Comparison of ENCODE assay signal across 30 cellular contexts in the genomic region with DNA sequence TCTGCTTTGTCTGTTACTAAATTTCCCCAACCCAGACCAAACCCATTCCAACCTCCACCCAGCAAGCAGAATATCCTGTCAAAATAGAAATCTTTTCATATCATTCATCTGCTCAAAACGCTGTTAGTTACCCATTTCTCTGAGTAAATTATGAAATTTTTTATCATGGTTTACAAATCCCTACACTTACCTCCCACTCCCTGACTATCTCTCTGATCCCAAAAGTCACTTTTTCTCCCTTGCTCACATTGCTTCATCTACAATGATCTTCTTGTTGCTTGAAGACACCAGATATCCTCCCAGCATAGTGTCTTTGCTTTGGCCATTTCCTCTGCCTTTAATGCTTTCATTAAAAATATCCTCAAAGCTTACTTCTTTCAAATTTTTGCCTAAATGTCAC.
"Had no signal": no experiment of that assay in that cellular context is flagged by ENCODE, and none has a peak within 500 bp of the region (broad histone marks: within the 10 kb centered on the region; RNA-seq: fewer than 3 reads in every experiment).

No MANE protein-coding gene starts in this region.

- H3K9me3 ChIP-seq: neutrophil, ovary, psoas muscle, right lobe of liver, sigmoid colon, stomach, thoracic aorta, tibial artery, transverse colon, upper lobe of right lung, uterus had no signal

- H3K27me3 ChIP-seq: neutrophil, ovary, right lobe of liver, sigmoid colon, stomach, tibial artery, transverse colon, upper lobe of right lung, uterus had no signal

- H3K36me3 ChIP-seq: neutrophil, ovary, right lobe of liver, sigmoid colon, stomach, thoracic aorta, tibial artery, transverse colon, upper lobe of right lung, uterus had no signal

- H3K4me3 Mint-ChIP-seq: naive thymus-derived CD8-positive, alpha-beta T cell; natural killer cell treated with Interleukin-12 subunit alpha and Interleukin-12 subunit beta and Interleukin-15 and Interleukin-18, amount 100 ng/mL, for 72 hours; nephron progenitor cell; neural crest cell; stimulated activated effector memory CD8-positive, alpha-beta T cell treated with anti-CD3 and anti-CD28 coated beads, Interleukin-12 subunit alpha, Interleukin-12 subunit beta, amount 100 ng/mL, for 72 hours; stimulated activated naive B cell treated with anti-CD40 and anti-IgM and Interleukin-4, amounts not matched to agents 10 μg/mL and 1 μg/mL and 100 μg/mL, for 72 hours; stimulated activated naive CD8-positive, alpha-beta T cell treated with anti-CD3 and anti-CD28 coated beads, Interleukin-15, Interleukin-2, amounts not matched to agents 100 ng/mL and 50 ng/mL, for 24 hours; type B pancreatic cell had no signal

- H3K9me3 Mint-ChIP-seq: naive thymus-derived CD8-positive, alpha-beta T cell; natural killer cell treated with Interleukin-12 subunit alpha and Interleukin-12 subunit beta and Interleukin-15 and Interleukin-18, amount 100 ng/mL, for 72 hours; nephron progenitor cell; neural crest cell; stimulated activated effector memory CD8-positive, alpha-beta T cell treated with anti-CD3 and anti-CD28 coated beads, Interleukin-12 subunit alpha, Interleukin-12 subunit beta, amount 100 ng/mL, for 72 hours; stimulated activated naive B cell treated with anti-CD40 and anti-IgM and Interleukin-4, amounts not matched to agents 10 μg/mL and 1 μg/mL and 100 μg/mL, for 72 hours; stimulated activated naive CD8-positive, alpha-beta T cell treated with anti-CD3 and anti-CD28 coated beads, Interleukin-15, Interleukin-2, amounts not matched to agents 100 ng/mL and 50 ng/mL, for 24 hours; type B pancreatic cell had no signal

- H3K36me3 Mint-ChIP-seq: naive thymus-derived CD8-positive, alpha-beta T cell; natural killer cell treated with Interleukin-12 subunit alpha and Interleukin-12 subunit beta and Interleukin-15 and Interleukin-18, amount 100 ng/mL, for 72 hours; stimulated activated effector memory CD8-positive, alpha-beta T cell treated with anti-CD3 and anti-CD28 coated beads, Interleukin-12 subunit alpha, Interleukin-12 subunit beta, amount 100 ng/mL, for 72 hours; stimulated activated naive B cell treated with anti-CD40 and anti-IgM and Interleukin-4, amounts not matched to agents 10 μg/mL and 1 μg/mL and 100 μg/mL, for 72 hours; type B pancreatic cell had no signal

- H3K4me3 ChIP-seq: ovary, psoas muscle, right lobe of liver, sigmoid colon, stomach, thoracic aorta, tibial artery, transverse colon, upper lobe of right lung, uterus had no signal

- DNase-seq: naive thymus-derived CD8-positive, alpha-beta T cell; nephron progenitor cell; nucleus accumbens; ovary; posterior cingulate gyrus; psoas muscle; right cardiac atrium; right lobe of liver; sigmoid colon; small intestine; stimulated activated CD4-positive, alpha-beta T cell treated with anti-CD3 and anti-CD28 coated beads, Interleukin-15, amount 100 ng/mL, for 24 hours; stimulated activated CD4-positive, alpha-beta T cell treated with anti-CD3 and anti-CD28 coated beads, Interleukin-2, amount 100 ng/mL, for 24 hours; stimulated activated CD4-positive, alpha-beta T cell treated with anti-CD3 and anti-CD28 coated beads, Interleukin-2, amount 100 ng/mL, for 48 hours; stimulated activated CD4-positive, alpha-beta T cell treated with anti-CD3 and anti-CD28 coated beads, Interleukin-4, amount 100 ng/mL, for 24 hours; stimulated activated naive B cell treated with anti-CD40 and anti-IgM and Interleukin-4, amounts not matched to agents 10 μg/mL and 1 μg/mL and 100 μg/mL, for 72 hours; stimulated activated naive CD4-positive, alpha-beta T cell treated with Interleukin-2 at 50 U/mL for 16 hours; stomach; tibial artery; transverse colon; upper lobe of right lung; uterus had no signal

- H3K4me1 Mint-ChIP-seq: nephron progenitor cell; neural crest cell; stimulated activated naive B cell treated with anti-CD40 and anti-IgM and Interleukin-4, amounts not matched to agents 10 μg/mL and 1 μg/mL and 100 μg/mL, for 72 hours had no signal

- H3K27me3 Mint-ChIP-seq: stimulated activated naive B cell treated with anti-CD40 and anti-IgM and Interleukin-4, amounts not matched to agents 10 μg/mL and 1 μg/mL and 100 μg/mL, for 72 hours had no signal

- H3K27ac Mint-ChIP-seq: nephron progenitor cell; progenitor cell of endocrine pancreas; stimulated activated effector memory CD8-positive, alpha-beta T cell treated with anti-CD3 and anti-CD28 coated beads, Interleukin-12 subunit alpha, Interleukin-12 subunit beta, amount 100 ng/mL, for 72 hours; stimulated activated naive B cell treated with anti-CD40 and anti-IgM and Interleukin-4, amounts not matched to agents 10 μg/mL and 1 μg/mL and 100 μg/mL, for 72 hours; stimulated activated naive CD8-positive, alpha-beta T cell treated with anti-CD3 and anti-CD28 coated beads, Interleukin-15, Interleukin-2, amounts not matched to agents 100 ng/mL and 50 ng/mL, for 24 hours; type B pancreatic cell had no signal

- H3K27ac ChIP-seq: neutrophil, ovary, parathyroid adenoma, psoas muscle, right lobe of liver, sigmoid colon, stomach, thoracic aorta, tibial artery, transverse colon, upper lobe of right lung, uterus had no signal

- ATAC-seq: naive thymus-derived CD8-positive, alpha-beta T cell; natural killer cell treated with Interleukin-12 subunit alpha and Interleukin-12 subunit beta and Interleukin-15 and Interleukin-18, amount 100 ng/mL, for 72 hours; psoas muscle; right cardiac atrium; right lobe of liver; stimulated activated effector memory CD8-positive, alpha-beta T cell treated with anti-CD3 and anti-CD28 coated beads, Interleukin-12 subunit alpha, Interleukin-12 subunit beta, amount 100 ng/mL, for 72 hours; stimulated activated naive B cell treated with anti-CD40 and anti-IgM and Interleukin-4, amounts not matched to agents 10 μg/mL and 1 μg/mL and 100 μg/mL, for 72 hours; upper lobe of right lung had no signal

- H3K4me1 ChIP-seq: parathyroid adenoma, right lobe of liver, upper lobe of right lung, uterus had no signal
